Comparison of ENCODE assay signal across 1 cellular context in genomic region chr16:12803203-12804093, GRCh38.
TF ChIP-seq lines count a peak whose summit lies in the region.

TSS of gene CPPED1 (minus strand) at chr16:12803887. CDS start at chr16:12803776, 111 bp downstream.

TF ChIP-seq in HepG2, 621 proteins besides CTCF, POLR2A, EP300 and RAD21 (continued from another document and continues in another):
- TF ChIP-seq REPIN1 (CRISPR knock-in tag; IDR thresholded peaks at IDR 0.05; ENCODE audit: borderline replicate concordance, low read depth) (peak; percentile 99), REL (CRISPR knock-in tag; conservative IDR thresholded peaks at IDR 0.05) (peak; percentile 66; the same call in 1 of the 2 replicates), ZNF296 (CRISPR knock-in tag; conservative IDR thresholded peaks at IDR 0.05) (0 out of 2 replicates have a peak, but pooled peaks have one; percentile 15), NR2F2 (IDR thresholded peaks at IDR 0.05; ENCODE audit: borderline replicate concordance, low read depth) (peak; percentile 65; the same call in 1 of the 2 replicates), ZNF773 (CRISPR knock-in tag; IDR thresholded peaks at IDR 0.05; ENCODE audit: borderline replicate concordance) (peak; percentile 95), ZNF343 (CRISPR knock-in tag; IDR thresholded peaks at IDR 0.05) (peak; percentile 98), KLF16 (CRISPR knock-in tag; IDR thresholded peaks at IDR 0.05) (peak in 1 of 2 experiments; percentile 99; a peak in 2 of 4 replicates), TCF7L2 (IDR thresholded peaks at IDR 0.05; ENCODE audit: low read depth, low read length) (no peak), CREM (IDR thresholded peaks at IDR 0.05) (peak; percentile 71), CREM (CRISPR knock-in tag; IDR thresholded peaks at IDR 0.05) (peak; percentile 45), ZNF879 (CRISPR knock-in tag; IDR thresholded peaks at IDR 0.05) (peak; percentile 25; the same call in 1 of the 2 replicates), NFYC (CRISPR knock-in tag; IDR thresholded peaks at IDR 0.05) (peak; percentile 51; the same call in 1 of the 2 replicates), HDAC1 (CRISPR knock-in tag; IDR thresholded peaks at IDR 0.05) (peak; percentile 99), NFRKB (IDR thresholded peaks at IDR 0.05) (peak; percentile 79), ZNF512B (CRISPR knock-in tag; IDR thresholded peaks at IDR 0.05; ENCODE audit: borderline replicate concordance) (peak; percentile 97), MTERF4 (CRISPR knock-in tag; IDR thresholded peaks at IDR 0.05) (peak; percentile 73; the same call in 1 of the 2 replicates), CCDC6 (CRISPR knock-in tag; IDR thresholded peaks at IDR 0.05) (peak; percentile 100), ZIK1 (CRISPR knock-in tag; IDR thresholded peaks at IDR 0.05; ENCODE audit: borderline replicate concordance, low read depth) (peak; percentile 98), ZNF772 (CRISPR knock-in tag; IDR thresholded peaks at IDR 0.05) (peak; percentile 99), TARDBP (CRISPR knock-in tag; IDR thresholded peaks at IDR 0.05) (peak; percentile 95), ZNF672 (CRISPR knock-in tag; IDR thresholded peaks at IDR 0.05) (no peak; the same call in 1 of the 2 replicates), ZNF256 (CRISPR knock-in tag; conservative IDR thresholded peaks at IDR 0.05) (peak; percentile 68; the same call in 1 of the 2 replicates), ZNF589 (CRISPR knock-in tag; conservative IDR thresholded peaks at IDR 0.05) (peak; percentile 96; the same call in 1 of the 2 replicates), PAWR (CRISPR knock-in tag; IDR thresholded peaks at IDR 0.05; ENCODE audit: borderline replicate concordance) (peak; percentile 82; the same call in 1 of the 2 replicates), RCOR2 (CRISPR knock-in tag; IDR thresholded peaks at IDR 0.05) (peak; percentile 98), ZNF737 (CRISPR knock-in tag; IDR thresholded peaks at IDR 0.05; ENCODE audit: borderline replicate concordance) (peak; percentile 93; the same call in 1 of the 2 replicates), RERE (CRISPR knock-in tag; IDR thresholded peaks at IDR 0.05; ENCODE audit: low read depth) (peak; percentile 72), IKZF1 (IDR thresholded peaks at IDR 0.05) (no peak), ZNF34 (CRISPR knock-in tag; IDR thresholded peaks at IDR 0.05; ENCODE audit: borderline replicate concordance) (peak; percentile 87; the same call in 1 of the 2 replicates), KLF6 (CRISPR knock-in tag; IDR thresholded peaks at IDR 0.05) (peak; percentile 99), ZC3H13 (CRISPR knock-in tag; IDR thresholded peaks at IDR 0.05) (peak; percentile 56; the same call in 1 of the 2 replicates), POGK (CRISPR knock-in tag; conservative IDR thresholded peaks at IDR 0.05) (peak; percentile 99), ZNF407 (CRISPR knock-in tag; IDR thresholded peaks at IDR 0.05; ENCODE audit: not compliant biosample characterization) (peak; percentile 96), DBP (CRISPR knock-in tag; IDR thresholded peaks at IDR 0.05; ENCODE audit: not compliant biosample characterization) (peak; percentile 45), ZNF639 (CRISPR knock-in tag; conservative IDR thresholded peaks at IDR 0.05) (peak; percentile 96), ZNF75D (CRISPR knock-in tag; IDR thresholded peaks at IDR 0.05; ENCODE audit: borderline replicate concordance) (no peak), BCL6 (CRISPR knock-in tag; IDR thresholded peaks at IDR 0.05) (peak; percentile 77), ZKSCAN1 (IDR thresholded peaks at IDR 0.05; ENCODE audit: low read length) (peak; percentile 76), ZNF333 (CRISPR knock-in tag; IDR thresholded peaks at IDR 0.05; ENCODE audit: borderline replicate concordance) (peak; percentile 99)
